Comparison of ENCODE assay signal across 8 cellular contexts in genomic region chr17:63476857-63477470, GRCh38. TPM values are rescaled to one million over a fixed set of nuclear protein-coding genes. Genes with fewer than 3 reads are reported as not detected.
DNase-seq lines count a peak whose midpoint lies in the region; ATAC-seq and TF ChIP-seq lines count a peak whose summit lies in the region.

TSS of gene ACE (plus strand) at chr17:63477061. CDS start at chr17:63477095, 34 bp downstream.

- H3K9me3 Mint-ChIP-seq in brain: peaks cover 0 to 2% (median 0%) of the 10 kb centered on the region in 5 experiments

- H3K4me1 ChIP-seq in DND-41 (ENCODE audit: insufficient read depth, low read length): peaks cover 21% of the 10 kb centered on the region
- H3K4me1 ChIP-seq in spleen: peaks cover 10 to 57% (median 37%) of the 10 kb centered on the region in 6 donors

- H3K36me3 ChIP-seq in DND-41 (ENCODE audit: insufficient read depth, low read length) (no peaks in the 10 kb centered on the region), spleen (no peaks in the 10 kb centered on the region)

- peaks cover 75% of the 10 kb centered on the region for H3K27me3 Mint-ChIP-seq in brain

- peak within 1 kb of the TSS; percentile 41; the same call in 1 of the 2 replicates for H2AFZ ChIP-seq in DND-41 (ENCODE audit: low read depth, low read length)

- no peaks in the 10 kb centered on the region for H3K9me3 ChIP-seq in DND-41 (ENCODE audit: insufficient read depth, low read length, severe bottlenecking)
- H3K9me3 ChIP-seq in spleen: no peaks in the 10 kb centered on the region

- no peak within 1 kb of the TSS for H3K27ac ChIP-seq in DND-41 (ENCODE audit: low read length)
- peak within 1 kb of the TSS in 3 of 8 donors; percentile 17 to 23 (median 21) for H3K27ac ChIP-seq in spleen

- 0 to 1% (median 1%) methylated on average over 8 to 77 of the region's 77 CpGs for WGBS in spleen, 5 donors

- peak within 1 kb of the TSS; percentile 38; the same call in 1 of the 2 replicates for H3K9ac ChIP-seq in DND-41 (ENCODE audit: low read depth, low read length)

- H3K4me3 ChIP-seq in DND-41 (ENCODE audit: low read depth in 1 of 2, low read length in 2 of 2): peak within 1 kb of the TSS; percentile 8 to 58; a peak in 3 of 4 replicates
- peak within 1 kb of the TSS; percentile 37 to 78 (median 56) for H3K4me3 ChIP-seq in spleen

- H3K27ac Mint-ChIP-seq in brain: peak within 1 kb of the TSS in 3 of 5 experiments; percentile 47 to 80 (median 50)

- intact Hi-C loops in spleen (cut with DNase I; ENCODE audit: low total_unique reads): loop anchor here (5.0 kb wide), 1 partner anchor 55 kb away; no protein-coding TSS in a partner anchor

- H3K4me3 Mint-ChIP-seq in brain: peak within 1 kb of the TSS; percentile 88 to 94 (median 91)

- peaks cover 44% of the 10 kb centered on the region for H3K27me3 ChIP-seq in DND-41 (ENCODE audit: insufficient read depth, low read length, poor library complexity)
- peaks cover 0 to 77% (median 29%) of the 10 kb centered on the region in 7 donors for H3K27me3 ChIP-seq in spleen (replicated peaks in 1 of 7)

- TF ChIP-seq POLR2A in spleen (IDR thresholded peaks at IDR 0.05): no peak

- no peaks in the 10 kb centered on the region for H3K79me2 ChIP-seq in DND-41 (ENCODE audit: insufficient read depth, low read length)

- ATAC-seq in DND-41 (ENCODE audit: insufficient read depth, low read depth): peak; percentile 78
- no peak for ATAC-seq in GM21737 (IDR thresholded peaks at IDR 0.05; ENCODE audit: unreplicated experiment)

- peaks cover 25% of the 10 kb centered on the region for H4K20me1 ChIP-seq in DND-41 (ENCODE audit: insufficient read depth, low read length)

- DNase-seq in DND-41 (peak; percentile 69), HK-2 (ENCODE audit: unreplicated experiment) (peak; percentile 47), SK-N-DZ (ENCODE audit: low spot score) (peak; percentile 75), iPS-NIHi11 (ENCODE audit: low spot score) (peak; percentile 89), spleen (no peak), kidney glomerular epithelial cell (lab: John Stamatoyannopoulos, UW) (no peak)

- peaks cover 20% of the 10 kb centered on the region for H3K4me1 Mint-ChIP-seq in brain

- no peaks in the 10 kb centered on the region for H3K36me3 Mint-ChIP-seq in brain

- H3K4me2 ChIP-seq in DND-41 (ENCODE audit: insufficient read depth, low read length): peak within 1 kb of the TSS; percentile 89

- TF ChIP-seq CTCF in DND-41 (IDR thresholded peaks at IDR 0.05; ENCODE audit: borderline replicate concordance, extremely low read depth, low read length, poor library complexity, severe bottlenecking) (peak; percentile 30), brain (conservative IDR thresholded peaks at IDR 0.05) (no peak), spleen (IDR thresholded peaks at IDR 0.05 in 8 of 11, conservative IDR thresholded peaks at IDR 0.05 in 3 of 11) (no peak)

RNA-seq across cellular contexts. Expression of gene ACE, which starts in this region (rescaled TPM):
- 5.6 and 6.7 TPM in 2 replicates for polyA plus RNA-seq in SK-N-DZ (2014; cell fraction: cytosol; rRNA removed)
- polyA plus RNA-seq in SK-N-DZ (2014; cell fraction: nucleus; rRNA removed): 12.7 and 13.9 TPM in 2 replicates
- polyA plus RNA-seq in brain (ENCODE audit: insufficient read depth, low read depth, low replicate concordance) (16.6 TPM), spleen (1 to 10 TPM in 2 of 3 donors, under 1 TPM in 1; 0.61 to 5.1 (median 1.3) TPM)
- 10 to 100 TPM in 4 of 7 donors, 1 to 10 TPM in 3; 6.1 to 17.3 (median 10.1) TPM for total RNA-seq in spleen

Comparison
In these comparisons a context has a peak if more than half of its experiments do, and no peak if none do; other contexts are left out.
1. DNase-seq: peak in DND-41 (single experiment), HK-2 (single experiment), SK-N-DZ (single experiment) and iPS-NIHi11 (single experiment); none in spleen (single experiment) and kidney glomerular epithelial cell (single experiment).